In genomic region chr6:63644668-63645326, GRCh38 we compare ENCODE assay signal across 13 cellular contexts. TPM values are rescaled to one million over a fixed set of nuclear protein-coding genes. Genes with fewer than 3 reads are reported as not detected.
DNase-seq lines count a peak whose midpoint lies in the region; ATAC-seq and TF ChIP-seq lines count a peak whose summit lies in the region.
"Had no signal": no experiment of that assay in that cellular context is flagged by ENCODE, and none has a peak within 500 bp of the region (broad histone marks: within the 10 kb centered on the region; RNA-seq: fewer than 3 reads in every experiment).

No MANE protein-coding gene starts in this region.

- H3K23ac ChIP-seq in H9 (ENCODE audit: insufficient read length, low read depth, low read length): no peak overlapping the region

- no peak overlapping the region for H3K4me3 Mint-ChIP-seq in H9

- H4K20me1 ChIP-seq in H9 (ENCODE audit: control insufficient read depth, insufficient read depth, insufficient read length): no peaks in the 10 kb centered on the region

- peaks cover 3 to 6% (median 5%) of the 10 kb centered on the region in 3 experiments; a peak in 5 of 7 replicates for H3K36me3 Mint-ChIP-seq in H9 (ENCODE audit: insufficient read depth in 1 of 3, low read depth in 3 of 3)

- no peak overlapping the region for H4K5ac ChIP-seq in H9 (ENCODE audit: insufficient read length, low read depth, low read length)

- H3K27ac ChIP-seq in H9 (ENCODE audit: insufficient read length, low read depth, low read length) (no peak overlapping the region), Panc1 (ENCODE audit: low read length) (no peak overlapping the region), gastrocnemius medialis (peak overlapping the region in 2 of 4 donors; percentile 13 to 24), SJCRH30 (no peak overlapping the region)
- H3K27ac ChIP-seq: cardiac muscle cell, KMS-11 had no signal

- H3K36me3 ChIP-seq in Panc1 (ENCODE audit: control insufficient read depth, insufficient read depth, low read length) (no peaks in the 10 kb centered on the region), gastrocnemius medialis (no peaks in the 10 kb centered on the region), SJCRH30 (peaks cover 4% of the 10 kb centered on the region; the same call in 1 of the 2 replicates)
- H3K36me3 ChIP-seq: cardiac muscle cell had no signal

- H4K91ac ChIP-seq in H9 (ENCODE audit: insufficient read length, low read depth, low read length): no peak overlapping the region

- no peaks in the 10 kb centered on the region for H3K23me2 ChIP-seq in H9 (ENCODE audit: insufficient read length, low read depth, low read length, poor library complexity, severe bottlenecking)

- H2BK15ac ChIP-seq in H9 (ENCODE audit: low read depth, low read length): no peak overlapping the region

- no peak overlapping the region for H2BK20ac ChIP-seq in H9 (ENCODE audit: low read depth, low read length, poor library complexity, severe bottlenecking)

- peaks cover 32 to 34% of the 10 kb centered on the region in 2 experiments for H3K4me1 Mint-ChIP-seq in H9

- no peak overlapping the region for H2BK120ac ChIP-seq in H9 (ENCODE audit: low read depth, low read length, poor library complexity, severe bottlenecking)

- no CpG with 5 or more reads among the region's 11 CpGs for WGBS in H9 (ENCODE audit: extremely low coverage, insufficient read length, low lambda C conversion rate)

- no peak overlapping the region for H2AFZ ChIP-seq in H9 (ENCODE audit: low read length)

- no peak overlapping the region for H3K4ac ChIP-seq in H9 (ENCODE audit: low read depth, low read length)

- no peak overlapping the region for H2BK12ac ChIP-seq in H9 (ENCODE audit: insufficient read length, low read depth, low read length)

- intact Hi-C loops in Panc1 (cut with micrococcal nuclease; ENCODE audit: unreplicated experiment): no loop called here
- intact Hi-C loops in gastrocnemius medialis (cut with DNase I; ENCODE audit: low total_unique reads): no loop called here

- H3K27me3 ChIP-seq in H9 (ENCODE audit: insufficient read depth, low read length) (no peaks in the 10 kb centered on the region), Panc1 (ENCODE audit: control insufficient read depth, insufficient read depth, low read length) (no peaks in the 10 kb centered on the region), gastrocnemius medialis (no peaks in the 10 kb centered on the region), SJCRH30 (no peaks in the 10 kb centered on the region)
- H3K27me3 ChIP-seq: cardiac muscle cell had no signal

- H3K9ac ChIP-seq in H9 (ENCODE audit: extremely low read depth, insufficient read length, low read length): no peak overlapping the region
- H3K9ac ChIP-seq: KMS-11 had no signal

- CTCF ChIA-PET in Panc1 (lab: Charles Lee): no interaction called here

- H4K8ac ChIP-seq in H9 (replicated peaks; ENCODE audit: insufficient read length, low read depth, low read length): no peak overlapping the region

- DNase-seq in H9 (no peak), Panc1 (ENCODE audit: low read depth, low spot score) (no peak), fibroblast of the aortic adventitia (ENCODE audit: low read depth) (peak; percentile 23), gastrocnemius medialis (no peak), retina (no peak), SJCRH30 (no peak)
- DNase-seq: activated T-cell treated with anti-CD3 and anti-CD28 coated beads for 4 hours; DMS153; small intestine; stimulated activated CD8-positive, alpha-beta memory T cell treated with anti-CD3 and anti-CD28 coated beads, Interleukin-4, amount 100 ng/mL, for 48 hours had no signal

- no peak overlapping the region for H3T11ph ChIP-seq in H9 (ENCODE audit: low read length)

- no peaks in the 10 kb centered on the region for H3K79me1 ChIP-seq in H9 (ENCODE audit: insufficient read depth, low read depth, low read length, poor library complexity, severe bottlenecking)

- H3K18ac ChIP-seq in H9 (ENCODE audit: insufficient read length, low read depth, low read length): no peak overlapping the region

- H3K27ac Mint-ChIP-seq in H9: peak overlapping the region in 2 of 3 experiments; percentile 16 to 76; a peak in 3 of 7 replicates

- H2AK5ac ChIP-seq in H9 (ENCODE audit: insufficient read length, low read length): no peak overlapping the region

- no peaks in the 10 kb centered on the region for H3K9me3 ChIP-seq in H9 (ENCODE audit: control insufficient read depth, low read depth, low read length)
- no peaks in the 10 kb centered on the region for H3K9me3 ChIP-seq in Panc1 (ENCODE audit: control insufficient read depth, insufficient read depth, low read depth, low read length)
- H3K9me3 ChIP-seq in gastrocnemius medialis: no peaks in the 10 kb centered on the region
- H3K9me3 ChIP-seq in SJCRH30 (replicated peaks): no peaks in the 10 kb centered on the region

- H3K4me3 ChIP-seq in Panc1 (ENCODE audit: low read depth in 2 of 2, low read length in 2 of 2): no peak overlapping the region
- no peak overlapping the region for H3K4me3 ChIP-seq in fibroblast of the aortic adventitia (ENCODE audit: low read depth, low read length)
- H3K4me3 ChIP-seq in gastrocnemius medialis: no peak overlapping the region
- H3K4me3 ChIP-seq in SJCRH30: no peak overlapping the region
- H3K4me3 ChIP-seq: cardiac muscle cell had no signal

- H3K9me3 Mint-ChIP-seq in H9: no peaks in the 10 kb centered on the region

- POLR2A ChIA-PET in Panc1 (lab: Charles Lee): interaction anchor here (0.5 kb wide), 1 partner anchor 10 kb away, joined by 4 read pairs; no protein-coding TSS in a partner anchor

- H3K79me2 ChIP-seq in H9 (ENCODE audit: insufficient read depth, low read length): peaks cover 41% of the 10 kb centered on the region; the same call in 1 of the 2 replicates

- ATAC-seq in Panc1 (peak; percentile 78), gastrocnemius medialis (peak; percentile 71 to 90), GM21526 (IDR thresholded peaks at IDR 0.05; ENCODE audit: low FRiP score, unreplicated experiment) (no peak)

- in situ Hi-C loops in Panc1 (cut with HindIII; ENCODE audit: low pct_unique_long_range_greater_than_20kb, low sequenced_read_pairs): no loop called here
- in situ Hi-C loops in gastrocnemius medialis (cut with MboI; ENCODE audit: low sequenced_read_pairs in 4 of 4): no loop called here

- H3K14ac ChIP-seq in H9 (ENCODE audit: insufficient read depth, low read length): no peak overlapping the region

- H3K4me1 ChIP-seq in H9 (ENCODE audit: insufficient read depth, low read length) (no peaks in the 10 kb centered on the region), Panc1 (ENCODE audit: control insufficient read depth, insufficient read depth, low read length) (peaks cover 12% of the 10 kb centered on the region), gastrocnemius medialis (peaks cover 72 to 79% of the 10 kb centered on the region in 2 donors), SJCRH30 (peaks cover 3% of the 10 kb centered on the region; the same call in 1 of the 2 replicates)

- BruUV-seq in Panc1 (replicated peaks; lab: Mats Ljungman, UMichigan): no TSS peak

- TF ChIP-seq CTCF in H9 (conservative IDR thresholded peaks at IDR 0.05) (no peak), Panc1 (IDR thresholded peaks at IDR 0.05) (no peak), fibroblast of the aortic adventitia (IDR thresholded peaks at IDR 0.05; ENCODE audit: insufficient read depth, low read length) (no peak), gastrocnemius medialis (IDR thresholded peaks at IDR 0.05 in 4 of 5, conservative IDR thresholded peaks at IDR 0.05 in 1 of 5) (no peak)

- H3K27me3 Mint-ChIP-seq in H9 (ENCODE audit: low read depth): no peaks in the 10 kb centered on the region

- no peak for TF ChIP-seq POLR2A in gastrocnemius medialis (IDR thresholded peaks at IDR 0.05)

- no peak overlapping the region for H2BK5ac ChIP-seq in H9 (ENCODE audit: insufficient read length, low read length)

- H3K56ac ChIP-seq in H9 (ENCODE audit: insufficient read length, low read depth, low read length): no peak overlapping the region

- no peak overlapping the region for H3K4me2 ChIP-seq in H9 (ENCODE audit: insufficient read depth, insufficient read length, low read length)

RNA-seq across cellular contexts. Expression of gene PHF3, which starts 9.2 kb away (rescaled TPM):
- total RNA-seq in H9 (2021): 60.8 and 66.6 TPM in 2 replicates
- 40.0 TPM for total RNA-seq in Panc1 (2021; ENCODE audit: unreplicated experiment)
- polyA plus RNA-seq in Panc1 (2012; ENCODE audit: insufficient read length): 12.4 TPM
- 78.5 and 146 TPM in 2 replicates for total RNA-seq in fibroblast of the aortic adventitia (ENCODE audit: low replicate concordance)
- 10 to 100 TPM; 49.4 to 73.1 (median 61.9) TPM for total RNA-seq in gastrocnemius medialis
- total RNA-seq in SJCRH30 (2014; rRNA removed; shearing (Covaris generic)): 41.5 and 48.3 TPM in 2 replicates
